Comparison of ENCODE assay signal across 16 cellular contexts in genomic region chr4:6747690-6748068, GRCh38. TPM values are rescaled to one million over a fixed set of nuclear protein-coding genes. Genes with fewer than 3 reads are reported as not detected.
DNase-seq lines count a peak whose midpoint lies in the region; ATAC-seq and TF ChIP-seq lines count a peak whose summit lies in the region.
"Had no signal": no experiment of that assay in that cellular context is flagged by ENCODE, and none has a peak within 500 bp of the region (broad histone marks: within the 10 kb centered on the region; RNA-seq: fewer than 3 reads in every experiment).

No MANE protein-coding gene starts in this region.

- H3K4me3 ChIP-seq in lower lobe of right lung (no peak overlapping the region), upper lobe of left lung (no peak overlapping the region)

- TF ChIP-seq CTCF in lower lobe of right lung (IDR thresholded peaks at IDR 0.05) (no peak), upper lobe of left lung (IDR thresholded peaks at IDR 0.05) (no peak)

- H3K27ac Mint-ChIP-seq in activated naive CD4-positive, alpha-beta T cell treated with anti-CD3 and anti-CD28 coated beads, Interleukin-2, amount 10 ng/mL, durations not matched to agents 7 days and 5 days, result no peak overlapping the region
- peak overlapping the region in 1 of 2 donors; percentile 51 for H3K27ac Mint-ChIP-seq in natural killer cell treated with Interleukin-12 subunit alpha and Interleukin-12 subunit beta and Interleukin-15 and Interleukin-18, amount 100 ng/mL, for 72 hours
- H3K27ac Mint-ChIP-seq: activated CD8-positive, alpha-beta T cell treated with anti-CD3 and anti-CD28 coated beads for 36 hours had no signal

- H3K4me1 ChIP-seq in lower lobe of right lung, result peaks cover 43% of the 10 kb centered on the region
- peaks cover 20 to 40% (median 32%) of the 10 kb centered on the region in 4 donors for H3K4me1 ChIP-seq in upper lobe of left lung

- H3K9me3 ChIP-seq in lower lobe of right lung, result no peaks in the 10 kb centered on the region
- no peaks in the 10 kb centered on the region for H3K9me3 ChIP-seq in upper lobe of left lung

- 42 to 69% methylated on average over 5 to 8 of the region's 8 CpGs for WGBS in upper lobe of left lung, 2 donors

- H3K27me3 ChIP-seq in lower lobe of right lung (ENCODE audit: low read depth) (no peaks in the 10 kb centered on the region), upper lobe of left lung (no peaks in the 10 kb centered on the region)

- no peak overlapping the region for H3K4me3 Mint-ChIP-seq in activated naive CD4-positive, alpha-beta T cell treated with anti-CD3 and anti-CD28 coated beads, Interleukin-2, amount 10 ng/mL, durations not matched to agents 7 days and 5 days
- no peak overlapping the region for H3K4me3 Mint-ChIP-seq in natural killer cell treated with Interleukin-12 subunit alpha and Interleukin-12 subunit beta and Interleukin-15 and Interleukin-18, amount 100 ng/mL, for 72 hours
- H3K4me3 Mint-ChIP-seq: activated CD8-positive, alpha-beta T cell treated with anti-CD3 and anti-CD28 coated beads for 36 hours had no signal

- DNase-seq in NCI-H2029 treated with DMSO at 0.1 percent for 48 hours (lab: John Stamatoyannopoulos, UW), result peak; percentile 74
- no peak for DNase-seq in NCI-H2029 (lab: John Stamatoyannopoulos, UW)
- DNase-seq in lower lobe of right lung, result peak; percentile 63
- peak in 1 of 2 donors; percentile 69 for DNase-seq in upper lobe of left lung
- DNase-seq in activated naive CD4-positive, alpha-beta T cell treated with anti-CD3 and anti-CD28 coated beads, Interleukin-2, amount 10 ng/mL, durations not matched to agents 7 days and 5 days, result no peak
- DNase-seq in natural killer cell treated with Interleukin-12 subunit alpha and Interleukin-12 subunit beta and Interleukin-15 and Interleukin-18, amount 100 ng/mL, for 72 hours (ENCODE audit: low spot score), result no peak
- DNase-seq: activated CD8-positive, alpha-beta T cell treated with anti-CD3 and anti-CD28 coated beads for 36 hours; effector CD4-positive, alpha-beta T cell; GDM1; NCI-H1048; stimulated activated CD4-positive, alpha-beta T cell treated with anti-CD3 and anti-CD28 coated beads, Interleukin-1b, Interleukin-23, amount 100 ng/mL, for 48 hours; stimulated activated CD8-positive, alpha-beta memory T cell treated with anti-CD3 and anti-CD28 coated beads, Interleukin-4, amount 100 ng/mL, for 48 hours had no signal

- H3K27ac ChIP-seq in lower lobe of right lung (peak overlapping the region; percentile 61), upper lobe of left lung (peak overlapping the region; percentile 56 to 69 (median 63))

- intact Hi-C loops in lower lobe of right lung (cut with DNase I), result no loop called here

- ATAC-seq in esophagus mucosa, result peak; percentile 11
- peak; percentile 6 to 32 for ATAC-seq in lower lobe of right lung
- ATAC-seq in upper lobe of left lung (ENCODE audit: low FRiP score in 2 of 2), result peak; percentile 38 to 42
- no peak for ATAC-seq in HG03565 (IDR thresholded peaks at IDR 0.05; ENCODE audit: unreplicated experiment)
- ATAC-seq in natural killer cell treated with Interleukin-12 subunit alpha and Interleukin-12 subunit beta and Interleukin-15 and Interleukin-18, amount 100 ng/mL, for 72 hours, result no peak
- ATAC-seq: activated CD8-positive, alpha-beta T cell treated with anti-CD3 and anti-CD28 coated beads for 36 hours had no signal

- H3K4me1 Mint-ChIP-seq in activated naive CD4-positive, alpha-beta T cell treated with anti-CD3 and anti-CD28 coated beads, Interleukin-2, amount 10 ng/mL, durations not matched to agents 7 days and 5 days, result peaks cover 13% of the 10 kb centered on the region
- peaks cover 8% of the 10 kb centered on the region in 2 donors for H3K4me1 Mint-ChIP-seq in natural killer cell treated with Interleukin-12 subunit alpha and Interleukin-12 subunit beta and Interleukin-15 and Interleukin-18, amount 100 ng/mL, for 72 hours (ENCODE audit: low read depth in 2 of 2)

- CTCF ChIA-PET in activated naive CD4-positive, alpha-beta T cell treated with anti-CD3 and anti-CD28 coated beads, Interleukin-2, amount 10 ng/mL, durations not matched to agents 7 days and 5 days (lab: Charles Lee), result no interaction called here

- peaks cover 6% of the 10 kb centered on the region for H3K27me3 Mint-ChIP-seq in activated naive CD4-positive, alpha-beta T cell treated with anti-CD3 and anti-CD28 coated beads, Interleukin-2, amount 10 ng/mL, durations not matched to agents 7 days and 5 days
- H3K27me3 Mint-ChIP-seq in natural killer cell treated with Interleukin-12 subunit alpha and Interleukin-12 subunit beta and Interleukin-15 and Interleukin-18, amount 100 ng/mL, for 72 hours, result no peaks in the 10 kb centered on the region
- H3K27me3 Mint-ChIP-seq: activated CD8-positive, alpha-beta T cell treated with anti-CD3 and anti-CD28 coated beads for 36 hours had no signal

- no peak for TF ChIP-seq POLR2A in upper lobe of left lung (IDR thresholded peaks at IDR 0.05)

- no peak for TF ChIP-seq EP300 in upper lobe of left lung (IDR thresholded peaks at IDR 0.05)

- no peaks in the 10 kb centered on the region for H3K36me3 Mint-ChIP-seq in activated naive CD4-positive, alpha-beta T cell treated with anti-CD3 and anti-CD28 coated beads, Interleukin-2, amount 10 ng/mL, durations not matched to agents 7 days and 5 days
- no peaks in the 10 kb centered on the region for H3K36me3 Mint-ChIP-seq in natural killer cell treated with Interleukin-12 subunit alpha and Interleukin-12 subunit beta and Interleukin-15 and Interleukin-18, amount 100 ng/mL, for 72 hours

- no peaks in the 10 kb centered on the region for H3K9me3 Mint-ChIP-seq in activated naive CD4-positive, alpha-beta T cell treated with anti-CD3 and anti-CD28 coated beads, Interleukin-2, amount 10 ng/mL, durations not matched to agents 7 days and 5 days
- H3K9me3 Mint-ChIP-seq in natural killer cell treated with Interleukin-12 subunit alpha and Interleukin-12 subunit beta and Interleukin-15 and Interleukin-18, amount 100 ng/mL, for 72 hours, result no peaks in the 10 kb centered on the region
- H3K9me3 Mint-ChIP-seq: activated CD8-positive, alpha-beta T cell treated with anti-CD3 and anti-CD28 coated beads for 36 hours had no signal

- no peaks in the 10 kb centered on the region for H3K36me3 ChIP-seq in lower lobe of right lung
- H3K36me3 ChIP-seq in upper lobe of left lung, result no peaks in the 10 kb centered on the region

RNA-seq across cellular contexts. Expression of gene BLOC1S4, which starts 31.7 kb away (rescaled TPM):
- 9.8 TPM for total RNA-seq in esophagus mucosa
- 9.0 TPM for total RNA-seq in lower lobe of right lung
- total RNA-seq in upper lobe of left lung, result 10 to 100 TPM; 11.5 to 26.8 (median 15.3) TPM
- 10 to 100 TPM; 15.9 to 16.7 TPM for total RNA-seq in natural killer cell treated with Interleukin-12 subunit alpha and Interleukin-12 subunit beta and Interleukin-15 and Interleukin-18, amount 100 ng/mL, for 72 hours

RNA-seq across cellular contexts. Expression of gene KIAA0232, which starts 34.8 kb away (rescaled TPM):
- total RNA-seq in esophagus mucosa, result 20.9 TPM
- total RNA-seq in lower lobe of right lung, result 28.1 TPM
- total RNA-seq in upper lobe of left lung, result 10 to 100 TPM; 22.6 to 45.0 (median 24.4) TPM
- total RNA-seq in natural killer cell treated with Interleukin-12 subunit alpha and Interleukin-12 subunit beta and Interleukin-15 and Interleukin-18, amount 100 ng/mL, for 72 hours, result 10 to 100 TPM; 19.5 to 20.6 TPM

RNA-seq across cellular contexts. Expression of gene MRFAP1L1, which starts 38.0 kb away (rescaled TPM):
- total RNA-seq in esophagus mucosa (28.1 TPM), lower lobe of right lung (48.8 TPM), upper lobe of left lung (10 to 100 TPM; 24.6 to 71.3 (median 50.8) TPM)
- total RNA-seq in natural killer cell treated with Interleukin-12 subunit alpha and Interleukin-12 subunit beta and Interleukin-15 and Interleukin-18, amount 100 ng/mL, for 72 hours, result 10 to 100 TPM; 44.0 to 55.1 TPM

RNA-seq across cellular contexts. Expression of gene S100P, which starts 54.0 kb away (rescaled TPM):
- total RNA-seq in esophagus mucosa (1,144 TPM), lower lobe of right lung (16.1 TPM), upper lobe of left lung (10 to 100 TPM in 2 of 6 donors, 1 to 10 TPM in 2, not detected in 2; 4.1 to 22.4 (median 13.3) TPM)
- total RNA-seq in natural killer cell treated with Interleukin-12 subunit alpha and Interleukin-12 subunit beta and Interleukin-15 and Interleukin-18, amount 100 ng/mL, for 72 hours, result 1 to 10 TPM; 4.5 to 5.1 TPM
- total RNA-seq: myocyte, renal cortical epithelial cell had no signal

Comparison
In these comparisons a context has a peak if more than half of its experiments do, and no peak if none do; other contexts are left out.
1. DNase-seq: peak in NCI-H2029 treated with DMSO at 0.1 percent for 48 hours (single experiment) and lower lobe of right lung (single experiment); none in NCI-H2029 (single experiment), activated naive CD4-positive, alpha-beta T cell treated with anti-CD3 and anti-CD28 coated beads, Interleukin-2, amount 10 ng/mL, durations not matched to agents 7 days and 5 days (single experiment) and natural killer cell treated with Interleukin-12 subunit alpha and Interleukin-12 subunit beta and Interleukin-15 and Interleukin-18, amount 100 ng/mL, for 72 hours (single experiment).
2. ATAC-seq: peak in esophagus mucosa (single experiment), lower lobe of right lung (2 of 2) and upper lobe of left lung (2 of 2); none in HG03565 (single experiment) and natural killer cell treated with Interleukin-12 subunit alpha and Interleukin-12 subunit beta and Interleukin-15 and Interleukin-18, amount 100 ng/mL, for 72 hours (0 of 2).